In genomic region chr18:37282386-37283037, GRCh38 we compare ENCODE assay signal across 11 cellular contexts.
DNase-seq lines count a peak whose midpoint lies in the region; ATAC-seq and TF ChIP-seq lines count a peak whose summit lies in the region.
"Had no signal": no experiment of that assay in that cellular context is flagged by ENCODE, and none has a peak within 500 bp of the region (broad histone marks: within the 10 kb centered on the region; RNA-seq: fewer than 3 reads in every experiment).

No MANE protein-coding gene starts in this region.

- H3K27me3 Mint-ChIP-seq in naive thymus-derived CD4-positive, alpha-beta T cell, result peaks cover 0 to 46% (median 7%) of the 10 kb centered on the region in 5 donors

- H3K79me2 ChIP-seq in GM23248 (ENCODE audit: insufficient read depth) (no peaks in the 10 kb centered on the region), hepatocyte (no peaks in the 10 kb centered on the region)

- intact Hi-C loops in naive thymus-derived CD4-positive, alpha-beta T cell (cut with micrococcal nuclease), result no loop called here

- H3K36me3 ChIP-seq in GM23248 (ENCODE audit: low read depth) (no peaks in the 10 kb centered on the region), hepatocyte (replicated peaks; ENCODE audit: insufficient read depth, low read depth) (no peaks in the 10 kb centered on the region)
- no peaks in the 10 kb centered on the region for H3K36me3 ChIP-seq in naive thymus-derived CD4-positive, alpha-beta T cell (ENCODE audit: control insufficient read depth in 2 of 3, insufficient read depth in 3 of 3, low read length in 3 of 3)

- DNase-seq in AG09309 (ENCODE audit: low read depth), result no peak
- DNase-seq in GM23248, result peak; percentile 32
- no peak for DNase-seq in hepatocyte (ENCODE audit: low spot score)
- DNase-seq in SHP77 (lab: John Stamatoyannopoulos, UW), result no peak
- no peak for DNase-seq in naive thymus-derived CD4-positive, alpha-beta T cell
- no peak for DNase-seq in GDM1 (lab: John Stamatoyannopoulos, UW)
- DNase-seq: COR-L47; effector memory CD8-positive, alpha-beta T cell; HCEC 1CT had no signal

- H3K9me3 ChIP-seq in GM23248 (ENCODE audit: low read depth) (no peaks in the 10 kb centered on the region), hepatocyte (ENCODE audit: low read depth) (no peaks in the 10 kb centered on the region)
- H3K9me3 ChIP-seq in naive thymus-derived CD4-positive, alpha-beta T cell (ENCODE audit: control insufficient read depth in 2 of 3, low read length in 3 of 3), result no peaks in the 10 kb centered on the region

- CTCF ChIA-PET in naive thymus-derived CD4-positive, alpha-beta T cell (lab: Charles Lee), result no interaction called here

- POLR2A ChIA-PET in naive thymus-derived CD4-positive, alpha-beta T cell (lab: Charles Lee), result no interaction called here

- H3K4me2 ChIP-seq in GM23248 (ENCODE audit: unreplicated experiment), result no peak overlapping the region
- H3K4me2 ChIP-seq in hepatocyte, result no peak overlapping the region

- H3K27ac Mint-ChIP-seq in naive thymus-derived CD4-positive, alpha-beta T cell, result no peak overlapping the region
- H3K27ac Mint-ChIP-seq: effector memory CD8-positive, alpha-beta T cell had no signal

- H4K20me1 ChIP-seq in GM23248 (ENCODE audit: insufficient read depth) (no peaks in the 10 kb centered on the region), hepatocyte (ENCODE audit: insufficient read depth, poor library complexity, severe bottlenecking) (no peaks in the 10 kb centered on the region)

- H3F3A ChIP-seq in GM23248 (ENCODE audit: insufficient read depth), result no peaks in the 10 kb centered on the region

- in situ Hi-C loops in GM23248 (cut with MboI), result no loop called here

- no peaks in the 10 kb centered on the region for H3K4me1 ChIP-seq in GM23248 (ENCODE audit: insufficient read depth)
- no peaks in the 10 kb centered on the region for H3K4me1 ChIP-seq in hepatocyte (ENCODE audit: insufficient read depth)
- H3K4me1 ChIP-seq in naive thymus-derived CD4-positive, alpha-beta T cell (ENCODE audit: control insufficient read depth in 2 of 2, insufficient read depth in 2 of 2, low read length in 2 of 2), result no peaks in the 10 kb centered on the region

- H2AFZ ChIP-seq in GM23248 (no peak overlapping the region), hepatocyte (no peak overlapping the region)

- H3K9me2 ChIP-seq in GM23248 (ENCODE audit: insufficient read depth) (no peaks in the 10 kb centered on the region), hepatocyte (replicated peaks; ENCODE audit: insufficient read depth) (no peaks in the 10 kb centered on the region)

- WGBS in GM23248 (ENCODE audit: low coverage in 1 of 2, low lambda C conversion rate in 2 of 2, missing lambda C conversion rate in 2 of 2), 2 experiments, result 5 to 11% methylated on average over 5 of the region's 5 CpGs
- WGBS in hepatocyte (ENCODE audit: low lambda C conversion rate, missing lambda C conversion rate), result 61% methylated on average over 5 of the region's 5 CpGs

- no peaks in the 10 kb centered on the region for H3K4me1 Mint-ChIP-seq in naive thymus-derived CD4-positive, alpha-beta T cell

- H3K4me3 Mint-ChIP-seq in naive thymus-derived CD4-positive, alpha-beta T cell, result no peak overlapping the region
- H3K4me3 Mint-ChIP-seq: effector memory CD8-positive, alpha-beta T cell had no signal

- peaks cover 28% of the 10 kb centered on the region; the same call in 1 of the 2 replicates for H3K27me3 ChIP-seq in GM23248 (replicated peaks; ENCODE audit: insufficient read depth)
- H3K27me3 ChIP-seq in hepatocyte, result no peaks in the 10 kb centered on the region
- no peaks in the 10 kb centered on the region for H3K27me3 ChIP-seq in naive thymus-derived CD4-positive, alpha-beta T cell (ENCODE audit: control insufficient read depth in 2 of 2, insufficient read depth in 2 of 2, low read length in 2 of 2)

- H3K9ac ChIP-seq in GM23248, result no peak overlapping the region

- no peaks in the 10 kb centered on the region for H3K36me3 Mint-ChIP-seq in naive thymus-derived CD4-positive, alpha-beta T cell

- no peak overlapping the region for H3K4me3 ChIP-seq in AG09309 (ENCODE audit: control insufficient read depth, low read depth, low read length)
- no peak overlapping the region for H3K4me3 ChIP-seq in GM23248
- H3K4me3 ChIP-seq in hepatocyte, result no peak overlapping the region
- H3K4me3 ChIP-seq in naive thymus-derived CD4-positive, alpha-beta T cell (ENCODE audit: low read length), result no peak overlapping the region

- no peak overlapping the region for H3K27ac ChIP-seq in GM23248
- no peak overlapping the region for H3K27ac ChIP-seq in hepatocyte
- H3K27ac ChIP-seq in naive thymus-derived CD4-positive, alpha-beta T cell (ENCODE audit: low read depth, low read length), result no peak overlapping the region

- TF ChIP-seq CTCF in AG09309 (IDR thresholded peaks at IDR 0.05; ENCODE audit: control insufficient read depth, insufficient read depth, low read depth, low read length, missing control alignments), result peak; percentile 50
- TF ChIP-seq CTCF in hepatocyte (IDR thresholded peaks at IDR 0.05; ENCODE audit: poor library complexity), result peak; percentile 42

- H3K9me3 Mint-ChIP-seq in naive thymus-derived CD4-positive, alpha-beta T cell, result peaks cover 0 to 10% (median 2%) of the 10 kb centered on the region in 11 donors

- ATAC-seq in SK-N-SH treated with all-trans-retinoic acid at 6 μM for 48 hours, result peak; percentile 69; the same call in 2 of the 3 replicates
- no peak for ATAC-seq in naive thymus-derived CD4-positive, alpha-beta T cell
- ATAC-seq in GM19395 (IDR thresholded peaks at IDR 0.05; ENCODE audit: unreplicated experiment), result no peak
- ATAC-seq: effector memory CD8-positive, alpha-beta T cell had no signal

TF ChIP-seq in SK-N-SH treated with all-trans-retinoic acid at 6 μM for 48 hours, 23 proteins besides CTCF, POLR2A, EP300 and RAD21:
- TF ChIP-seq ZNF565 (CRISPR knock-in tag; conservative IDR thresholded peaks at IDR 0.05; ENCODE audit: low read depth), result no peak
TF ChIP-seq in SK-N-SH treated with all-trans-retinoic acid at 6 μM for 48 hours: peak in this region for 0.
